In genomic region chr12:42495244-42495643, GRCh38 we compare ENCODE assay signal across 36 cellular contexts.
"Had no signal": no experiment of that assay in that cellular context is flagged by ENCODE, and none has a peak within 500 bp of the region (broad histone marks: within the 10 kb centered on the region; RNA-seq: fewer than 3 reads in every experiment).

No MANE protein-coding gene starts in this region.

- DNase-seq: Kasumi-1, MG63, MM.1S, MV-4-11, NCI-H1048, NCI-H1092, NCI-H1092 treated with DMSO at 0.1 percent for 48 hours, NCI-H1105, NCI-H1105 treated with DMSO at 0.1 percent for 48 hours, NCI-H1417, NCI-H1417 treated with DMSO at 0.1 percent for 48 hours, NCI-H1436, NCI-H1436 treated with DMSO at 0.1 percent for 48 hours, NCI-H146, NCI-H1694, NCI-H1694 treated with DMSO at 0.1 percent for 48 hours, NCI-H187, NCI-H187 treated with DMSO at 0.1 percent for 48 hours, NCI-H1930, NCI-H2029, NCI-H2029 treated with DMSO at 0.1 percent for 48 hours, NCI-H2081, NCI-H2081 treated with DMSO at 0.1 percent for 48 hours, NCI-H2107, NCI-H2171, NCI-H2171 treated with DMSO at 0.1 percent for 48 hours, NCI-H2227 treated with DMSO at 0.1 percent for 48 hours, NCI-H226, NCI-H345, NCI-H446, NCI-H446 treated with DMSO at 0.1 percent for 48 hours, NCI-H510A, NCI-H510A treated with DMSO at 0.1 percent for 48 hours, NCI-H524, NCI-H524 treated with DMSO at 0.1 percent for 48 hours, NCI-H526 had no signal

- H3K27me3 ChIP-seq: MG63 had no signal

- H3K4me3 ChIP-seq: MG63 had no signal

- H3K36me3 ChIP-seq: MG63 had no signal

- H3K9me3 ChIP-seq: MG63 had no signal
